In genomic region chrX:153900806-153901752, GRCh38 we compare ENCODE assay signal across 2 cellular contexts.
A peak's percentile ranks its signal among the peaks of the same experiment; 100 is the strongest.
TF ChIP-seq lines count a peak whose summit lies in the region.

No MANE protein-coding gene starts in this region.

TF ChIP-seq in WTC11, 78 proteins besides CTCF, POLR2A, EP300 and RAD21:
- peak; percentile 80 for TF ChIP-seq ZBTB43 (CRISPR knock-in tag; IDR thresholded peaks at IDR 0.05)
- no peak for TF ChIP-seq GRHL2 (CRISPR knock-in tag; IDR thresholded peaks at IDR 0.05; ENCODE audit: insufficient replicate concordance, severe bottlenecking)
- TF ChIP-seq ZNF425 (CRISPR knock-in tag; conservative IDR thresholded peaks at IDR 0.05): no peak
- TF ChIP-seq TEAD1 (CRISPR knock-in tag; IDR thresholded peaks at IDR 0.05): no peak
- TF ChIP-seq CDX4 (CRISPR knock-in tag; IDR thresholded peaks at IDR 0.05; ENCODE audit: borderline replicate concordance): no peak

TF ChIP-seq in H1, 55 proteins besides CTCF, POLR2A, EP300 and RAD21:
- no peak for TF ChIP-seq CEBPB (IDR thresholded peaks at IDR 0.05; ENCODE audit: low read depth, low read length)
- TF ChIP-seq YY1 (IDR thresholded peaks at IDR 0.05; ENCODE audit: low read depth, low read length): no peak
